ENCODE assay signal across 18 cellular contexts in genomic region chr7:17236603-17237002, GRCh38.
DNase-seq lines count a peak whose midpoint lies in the region; ATAC-seq, FAIRE-seq and TF ChIP-seq lines count a peak whose summit lies in the region.
"Had no signal": no experiment of that assay in that cellular context is flagged by ENCODE, and none has a peak within 500 bp of the region (broad histone marks: within the 10 kb centered on the region; RNA-seq: fewer than 3 reads in every experiment).

No MANE protein-coding gene starts in this region.

- no peaks in the 10 kb centered on the region for H3K27me3 ChIP-seq in CD4-positive, alpha-beta memory T cell (ENCODE audit: insufficient read depth, low read length)
- H3K27me3 ChIP-seq in mammary epithelial cell (ENCODE audit: insufficient read depth, low read length), result no peaks in the 10 kb centered on the region
- H3K27me3 ChIP-seq: SJSA1 had no signal

- H3K4me3 ChIP-seq in CD4-positive, alpha-beta memory T cell (ENCODE audit: low read length in 2 of 2), result no peak overlapping the region
- no peak overlapping the region for H3K4me3 ChIP-seq in mammary epithelial cell (replicated peaks in 1 of 3; ENCODE audit: insufficient read depth in 1 of 3, low read depth in 2 of 3, low read length in 3 of 3)
- H3K4me3 ChIP-seq: SJSA1, thoracic aorta had no signal

- no peak overlapping the region for H2AFZ ChIP-seq in mammary epithelial cell (ENCODE audit: low read depth, low read length)

- BruUV-seq in mammary epithelial cell (replicated peaks; lab: Mats Ljungman, UMichigan), result no TSS peak

- CTCF ChIA-PET in CD4-positive, alpha-beta memory T cell (lab: Charles Lee; ENCODE audit: partially characterized antibody), result no interaction called here
- CTCF ChIA-PET in mammary epithelial cell (lab: Charles Lee; ENCODE audit: low non-redundant PET), result no interaction called here

- DNase-seq in CD4-positive, alpha-beta memory T cell, result no peak
- DNase-seq in M059J (ENCODE audit: low read depth), result peak; percentile 58
- DNase-seq in mammary epithelial cell, result peak; percentile 44
- DNase-seq in kidney tubule cell (ENCODE audit: low spot score), result peak; percentile 42
- DNase-seq in left cardiac atrium, result no peak
- no peak for DNase-seq in urothelium cell line (ENCODE audit: low spot score)
- DNase-seq in OCI-M1 (lab: John Stamatoyannopoulos, UW), result no peak
- DNase-seq in iPS-NIHi11 (ENCODE audit: low spot score), result no peak
- DNase-seq: activated CD4-positive, alpha-beta T cell treated with anti-CD3 and anti-CD28 coated beads, Interleukin-2, amount 10 ng/mL, durations not matched to agents 7 days and 5 days; activated T-cell treated with anti-CD3 and anti-CD28 coated beads, Interleukin-2, amount 50 U/mL, for 1 hour; DMS 273 treated with DMSO at 0.1 percent for 48 hours; MM.1S; NCI-H187 treated with DMSO at 0.1 percent for 48 hours; NCI-H446 treated with DMSO at 0.1 percent for 48 hours; stimulated activated CD4-positive, alpha-beta T cell treated with anti-CD3 and anti-CD28 coated beads, Interleukin-2, amount 100 ng/mL, for 24 hours had no signal

- peaks cover 32 to 51% (median 39%) of the 10 kb centered on the region in 4 donors for H3K4me1 Mint-ChIP-seq in CD4-positive, alpha-beta memory T cell

- H3K4me2 ChIP-seq in mammary epithelial cell (ENCODE audit: insufficient read depth, low read depth, low read length), result no peak overlapping the region

- no peak overlapping the region for H3K27ac ChIP-seq in CD4-positive, alpha-beta memory T cell (ENCODE audit: low read depth, low read length)
- no peak overlapping the region for H3K27ac ChIP-seq in mammary epithelial cell (ENCODE audit: insufficient read depth, low read depth, low read length)
- H3K27ac ChIP-seq: SJSA1, thoracic aorta had no signal

- no peaks in the 10 kb centered on the region for H3K9me3 ChIP-seq in CD4-positive, alpha-beta memory T cell (ENCODE audit: control insufficient read depth in 1 of 2, low read length in 2 of 2)
- no peaks in the 10 kb centered on the region for H3K9me3 ChIP-seq in mammary epithelial cell (replicated peaks; ENCODE audit: insufficient read depth, low read length)
- H3K9me3 ChIP-seq: SJSA1, thoracic aorta had no signal

- no peak for FAIRE-seq in urothelium cell line (lab: Jason Lieb, UNC)

- no peaks in the 10 kb centered on the region for H3K27me3 Mint-ChIP-seq in CD4-positive, alpha-beta memory T cell
- H3K27me3 Mint-ChIP-seq: activated CD4-positive, alpha-beta T cell treated with anti-CD3 and anti-CD28 coated beads, Interleukin-2, amount 10 ng/mL, durations not matched to agents 7 days and 5 days had no signal

- H3K9ac ChIP-seq in mammary epithelial cell (ENCODE audit: insufficient read depth, low read length), result no peak overlapping the region

- peaks cover 34% of the 10 kb centered on the region for H3K4me1 ChIP-seq in CD4-positive, alpha-beta memory T cell (ENCODE audit: insufficient read depth, low read length)
- peaks cover 18% of the 10 kb centered on the region for H3K4me1 ChIP-seq in mammary epithelial cell (ENCODE audit: insufficient read depth, low read length)

- POLR2A ChIA-PET in CD4-positive, alpha-beta memory T cell (lab: Charles Lee; ENCODE audit: partially characterized antibody), result interaction anchor here (1.7 kb wide), 1 partner anchor 65 kb away, joined by 5 read pairs; no protein-coding TSS in a partner anchor

- H3K36me3 ChIP-seq in CD4-positive, alpha-beta memory T cell (ENCODE audit: insufficient read depth, low read length), result no peaks in the 10 kb centered on the region
- no peaks in the 10 kb centered on the region for H3K36me3 ChIP-seq in mammary epithelial cell (ENCODE audit: insufficient read depth, low read length)
- H3K36me3 ChIP-seq: SJSA1, thoracic aorta had no signal

- H3K27ac Mint-ChIP-seq in CD4-positive, alpha-beta memory T cell, result peak overlapping the region; percentile 39 to 100 (median 84)

- no peak overlapping the region for H3K4me3 Mint-ChIP-seq in CD4-positive, alpha-beta memory T cell
- H3K4me3 Mint-ChIP-seq: activated CD4-positive, alpha-beta T cell treated with anti-CD3 and anti-CD28 coated beads, Interleukin-2, amount 10 ng/mL, durations not matched to agents 7 days and 5 days had no signal

- H3K36me3 Mint-ChIP-seq in CD4-positive, alpha-beta memory T cell, result peaks cover 0 to 6% of the 10 kb centered on the region in 2 donors

- peaks cover 0 to 6% (median 0%) of the 10 kb centered on the region in 8 donors for H3K9me3 Mint-ChIP-seq in CD4-positive, alpha-beta memory T cell

- WGBS in mammary epithelial cell (ENCODE audit: low coverage, missing lambda C conversion rate), result 100% methylated on average over 1 of the region's 1 CpG

- ATAC-seq in left cardiac atrium, result no peak
- ATAC-seq: sciatic nerve had no signal

- in situ Hi-C loops in mammary epithelial cell (cut with MboI; ENCODE audit: low sequenced_read_pairs in 2 of 2), result no loop called here

- intact Hi-C loops in CD4-positive, alpha-beta memory T cell (cut with micrococcal nuclease), result loop anchor here (2.0 to 10.0 kb wide), 3 partner anchors 20 to 708 kb away; partner anchors contain the start of genes ANKMY2, BZW2 and SNX13
- intact Hi-C loops in mammary epithelial cell (cut with micrococcal nuclease), result no loop called here
- intact Hi-C loops in left cardiac atrium (cut with DNase I), result no loop called here

- TF ChIP-seq CTCF in mammary epithelial cell (conservative IDR thresholded peaks at IDR 0.05 in 1 of 2, IDR thresholded peaks at IDR 0.05 in 1 of 2; ENCODE audit: extremely low read depth in 1 of 2, insufficient read depth in 1 of 2, low read depth in 1 of 2, low read length in 2 of 2), result no peak

- H4K20me1 ChIP-seq in mammary epithelial cell (ENCODE audit: insufficient read depth, low read length), result no peaks in the 10 kb centered on the region

- no peaks in the 10 kb centered on the region for H3K79me2 ChIP-seq in mammary epithelial cell (ENCODE audit: insufficient read depth, low read length)

- dilution Hi-C loops in mammary epithelial cell (cut with HindIII; ENCODE audit: low sequenced_read_pairs), result no loop called here

Comparison
In these comparisons a context has a peak if more than half of its experiments do, and no peak if none do; other contexts are left out.
1. DNase-seq: peak in M059J (single experiment), mammary epithelial cell (single experiment) and kidney tubule cell (single experiment); none in CD4-positive, alpha-beta memory T cell (0 of 5), left cardiac atrium (single experiment), urothelium cell line (single experiment), OCI-M1 (single experiment) and iPS-NIHi11 (single experiment).